ENCODE assay signal across 16 cellular contexts in the genomic region with DNA sequence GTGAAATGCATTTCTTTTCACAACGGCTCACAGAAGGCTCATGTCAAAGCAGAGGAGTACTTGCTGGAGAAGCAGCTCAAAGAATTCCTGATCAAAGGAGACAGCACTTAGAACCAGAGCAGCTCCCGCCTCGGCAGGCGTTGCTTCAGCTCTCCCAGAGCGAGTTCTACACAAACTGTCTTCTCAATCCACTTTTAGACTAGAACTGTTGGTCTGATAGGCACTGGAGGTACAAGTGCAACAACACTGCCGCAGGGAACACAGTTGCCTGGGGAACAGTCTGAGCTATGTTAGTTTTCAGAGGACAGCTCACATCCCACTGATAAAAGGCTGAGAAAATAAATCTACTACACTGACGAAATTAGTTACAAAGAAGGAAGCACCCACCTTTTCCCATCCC. TPM values are rescaled to one million over a fixed set of nuclear protein-coding genes. Genes with fewer than 3 reads are reported as not detected.
DNase-seq lines count a peak whose midpoint lies in the region; ATAC-seq, FAIRE-seq and TF ChIP-seq lines count a peak whose summit lies in the region.
"Had no signal": no experiment of that assay in that cellular context is flagged by ENCODE, and none has a peak within 500 bp of the region (broad histone marks: within the 10 kb centered on the region; RNA-seq: fewer than 3 reads in every experiment).

No MANE protein-coding gene starts in this region.

- no peak overlapping the region for H4K91ac ChIP-seq in IMR-90 (ENCODE audit: insufficient read depth, low read depth, low read length)
- H4K91ac ChIP-seq in H1 (replicated peaks; ENCODE audit: insufficient read length, low read length) = no peak overlapping the region

- H3K79me1 ChIP-seq in IMR-90 (ENCODE audit: low read depth in 1 of 2, low read length in 2 of 2) (peaks cover 25 to 71% of the 10 kb centered on the region in 2 experiments), H1 (ENCODE audit: low read depth, low read length) (no peaks in the 10 kb centered on the region)

- H4K20me1 ChIP-seq in IMR-90 (ENCODE audit: insufficient read depth, low read length) = peaks cover 13% of the 10 kb centered on the region; the same call in 1 of the 2 replicates
- no peaks in the 10 kb centered on the region for H4K20me1 ChIP-seq in H1 (replicated peaks in 1 of 2; ENCODE audit: control insufficient read depth in 1 of 2, insufficient read depth in 2 of 2, low read length in 2 of 2)

- dilution Hi-C loops in IMR-90 (cut with HindIII; ENCODE audit: low sequenced_read_pairs, unreplicated experiment) = no loop called here

- H4K5ac ChIP-seq in IMR-90 (ENCODE audit: low read depth, low read length) = no peak overlapping the region
- H4K5ac ChIP-seq in H1 (ENCODE audit: insufficient read length, low read depth, low read length) = no peak overlapping the region

- no peak for FAIRE-seq in H1 (lab: Jason Lieb, UNC)
- no peak for FAIRE-seq in D721Med (lab: Jason Lieb, UNC)

- H2AFZ ChIP-seq in IMR-90 (replicated peaks; ENCODE audit: low read length, poor library complexity) (no peak overlapping the region), H1 (ENCODE audit: low read length) (no peak overlapping the region)

- peaks cover 13% of the 10 kb centered on the region for H3K9me1 ChIP-seq in IMR-90 (ENCODE audit: insufficient read depth, low read length)

- ATAC-seq in IMR-90 (ENCODE audit: low read depth) = peak; percentile 24; the same call in 1 of the 2 replicates

- H3K4ac ChIP-seq in IMR-90 (ENCODE audit: low read depth, low read length) = 0 out of 2 replicates have a peak overlapping the region, but pooled peaks have one; percentile 11
- H3K4ac ChIP-seq in H1 (replicated peaks; ENCODE audit: insufficient read length, low read depth, low read length) = no peak overlapping the region

- CTCF ChIA-PET in IMR-90 (lab: Yijun Ruan, JAX) (interaction anchor here (1.2 kb wide), 1 partner anchor 9 kb away, joined by 7 read pairs; no protein-coding TSS in a partner anchor), H1 (lab: Charles Lee; ENCODE audit: partially characterized antibody) (no interaction called here)

- POLR2A ChIA-PET in IMR-90 (lab: Charles Lee; ENCODE audit: unreplicated experiment) (no interaction called here), H1 (lab: Charles Lee; ENCODE audit: partially characterized antibody) (interaction anchor here (0.7 to 1.0 kb wide), 2 partner anchors 12 to 38 kb away, joined by 3 to 4 read pairs; no protein-coding TSS in a partner anchor)

- no peak overlapping the region for H2AK9ac ChIP-seq in IMR-90 (replicated peaks; ENCODE audit: low read depth, low read length, poor library complexity)

- in situ Hi-C loops in IMR-90 (cut with MboI; ENCODE audit: low sequenced_read_pairs) = no loop called here

- no peak overlapping the region for H2BK15ac ChIP-seq in IMR-90 (ENCODE audit: low read depth, low read length)
- H2BK15ac ChIP-seq in H1 (ENCODE audit: low read length) = no peak overlapping the region

- H3K56ac ChIP-seq in IMR-90 (ENCODE audit: extremely low read depth, insufficient read depth, low read length) (no peak overlapping the region), H1 (replicated peaks; ENCODE audit: insufficient read length, low read depth, low read length) (no peak overlapping the region)

- H3K4me2 ChIP-seq in IMR-90 (ENCODE audit: low read depth, low read length) (no peak overlapping the region), H1 (ENCODE audit: insufficient read depth in 1 of 2, low read depth in 2 of 2, low read length in 2 of 2) (no peak overlapping the region)

- H4K8ac ChIP-seq in IMR-90 (ENCODE audit: low read depth in 2 of 2, low read length in 2 of 2) = peak overlapping the region in 1 of 2 experiments; percentile 2; a peak in 1 of 4 replicates
- 0 out of 2 replicates have a peak overlapping the region, but pooled peaks have one; percentile 53 for H4K8ac ChIP-seq in H1 (ENCODE audit: extremely low read depth, insufficient read depth, low read length)

- intact Hi-C loops in IMR-90 (cut with micrococcal nuclease) (no loop called here), thyroid gland (cut with DNase I) (no loop called here)

- H3K27me3 ChIP-seq in IMR-90 (ENCODE audit: control insufficient read depth, insufficient read depth, low read length) (no peaks in the 10 kb centered on the region), H1 (replicated peaks in 1 of 4; ENCODE audit: control insufficient read depth in 3 of 4, extremely low read depth in 1 of 4, insufficient read depth in 3 of 4, low read length in 3 of 4) (no peaks in the 10 kb centered on the region), right atrium auricular region (no peaks in the 10 kb centered on the region), thyroid gland (no peaks in the 10 kb centered on the region), tibial nerve (no peaks in the 10 kb centered on the region)
- H3K27me3 ChIP-seq: SJCRH30 had no signal

- DNase-seq in IMR-90 (no peak), H1 (ENCODE audit: low read depth in 1 of 2, low spot score in 2 of 2) (no peak), right atrium auricular region (ENCODE audit: low spot score) (no peak), thyroid gland (peak; percentile 36 to 42), NOMO-1 treated with dmso at 0.1 percent for 144 hours (lab: John Stamatoyannopoulos, UW; ENCODE audit: unreplicated experiment) (no peak), tibial nerve (ENCODE audit: low spot score in 2 of 2) (no peak), D721Med (ENCODE audit: insufficient read length, low spot score) (no peak)
- DNase-seq: Calu3; CD4-positive, alpha-beta T cell; DMS79 treated with DMSO at 0.1 percent for 48 hours; HCEC 1CT; KG1; NCI-H1417 treated with DMSO at 0.1 percent for 48 hours; NCI-H1930; NCI-H446; SJCRH30 had no signal

- H3K27ac ChIP-seq in IMR-90 (ENCODE audit: insufficient read depth, low read length) = no peak overlapping the region
- H3K27ac ChIP-seq in H1 (ENCODE audit: low read depth, low read length) = no peak overlapping the region
- peak overlapping the region; percentile 20 to 68 for H3K27ac ChIP-seq in right atrium auricular region
- peak overlapping the region in 1 of 3 donors; percentile 12 for H3K27ac ChIP-seq in thyroid gland
- H3K27ac ChIP-seq in tibial nerve = no peak overlapping the region
- H3K27ac ChIP-seq: SJCRH30 had no signal

- H3K36me3 ChIP-seq in IMR-90 (ENCODE audit: control insufficient read depth, insufficient read depth, low read length) (no peaks in the 10 kb centered on the region), H1 (ENCODE audit: control insufficient read depth in 2 of 4, insufficient read depth in 4 of 4, low read length in 3 of 4) (no peaks in the 10 kb centered on the region), right atrium auricular region (no peaks in the 10 kb centered on the region), thyroid gland (no peaks in the 10 kb centered on the region), tibial nerve (no peaks in the 10 kb centered on the region)
- H3K36me3 ChIP-seq: SJCRH30 had no signal

- no peak overlapping the region for H2BK20ac ChIP-seq in IMR-90 (ENCODE audit: low read depth, low read length)
- no peak overlapping the region for H2BK20ac ChIP-seq in H1 (ENCODE audit: low read length)

- H3K79me2 ChIP-seq in H1 (ENCODE audit: control insufficient read depth in 1 of 2, insufficient read depth in 2 of 2, low read length in 2 of 2) = no peaks in the 10 kb centered on the region; a peak in 1 of 4 replicates

- TF ChIP-seq RAD21 in IMR-90 (IDR thresholded peaks at IDR 0.05; ENCODE audit: low read length) = no peak
- TF ChIP-seq RAD21 in H1 (IDR thresholded peaks at IDR 0.05 in 1 of 2, conservative IDR thresholded peaks at IDR 0.05 in 1 of 2; ENCODE audit: low read depth in 2 of 2, low read length in 2 of 2) = no peak

- H3K18ac ChIP-seq in IMR-90 (ENCODE audit: low read depth, low read length) (no peak overlapping the region), H1 (ENCODE audit: extremely low read depth, low read length) (no peak overlapping the region)

- H3K23ac ChIP-seq in IMR-90 (ENCODE audit: low read depth, low read length) (no peak overlapping the region), H1 (ENCODE audit: insufficient read length) (no peak overlapping the region)

- H2AK5ac ChIP-seq in IMR-90 (ENCODE audit: low read depth, low read length) = no peak overlapping the region
- H2AK5ac ChIP-seq in H1 (ENCODE audit: low read depth, low read length) = no peak overlapping the region

- H3K14ac ChIP-seq in IMR-90 (replicated peaks; ENCODE audit: low read depth, low read length) (no peak overlapping the region; the same call in 1 of the 2 replicates), H1 (ENCODE audit: insufficient read length) (no peak overlapping the region)

- TF ChIP-seq POLR2A in IMR-90 (IDR thresholded peaks at IDR 0.05; ENCODE audit: low read depth, low read length) (no peak), H1 (IDR thresholded peaks at IDR 0.05; ENCODE audit: control extremely low read depth in 1 of 2, low read depth in 2 of 2, low read length in 2 of 2) (no peak), thyroid gland (IDR thresholded peaks at IDR 0.05) (no peak), tibial nerve (IDR thresholded peaks at IDR 0.05) (no peak)

- H2BK120ac ChIP-seq in IMR-90 (ENCODE audit: low read depth, low read length) (no peak overlapping the region), H1 (replicated peaks; ENCODE audit: low read depth, low read length) (no peak overlapping the region)

- TF ChIP-seq EP300 in H1 (IDR thresholded peaks at IDR 0.05; ENCODE audit: borderline replicate concordance in 1 of 2, low read depth in 2 of 2, low read length in 2 of 2) (no peak), tibial nerve (IDR thresholded peaks at IDR 0.05) (no peak)

- no peak overlapping the region for H2BK12ac ChIP-seq in H1 (ENCODE audit: low read depth, low read length)

- H2BK5ac ChIP-seq in IMR-90 (ENCODE audit: low read depth, low read length, poor library complexity, severe bottlenecking) (no peak overlapping the region), H1 (ENCODE audit: low read depth, low read length) (no peak overlapping the region)

- TF ChIP-seq CTCF in IMR-90 (conservative IDR thresholded peaks at IDR 0.05; ENCODE audit: low read depth, low read length) (no peak), H1 (IDR thresholded peaks at IDR 0.05; ENCODE audit: control extremely low read depth in 1 of 3, insufficient read depth in 1 of 3, low read depth in 1 of 3, low read length in 3 of 3) (no peak), right atrium auricular region (IDR thresholded peaks at IDR 0.05) (no peak), thyroid gland (IDR thresholded peaks at IDR 0.05) (no peak), tibial nerve (IDR thresholded peaks at IDR 0.05) (no peak), D721Med (IDR thresholded peaks at IDR 0.05; ENCODE audit: insufficient read depth, missing control alignments) (no peak)

- H3K4me3 ChIP-seq in IMR-90 (ENCODE audit: insufficient read depth, low read depth, low read length) = no peak overlapping the region
- H3K4me3 ChIP-seq in H1 (ENCODE audit: extremely low read depth in 1 of 4, insufficient read depth in 2 of 4, low read depth in 3 of 4, low read length in 4 of 4) = no peak overlapping the region
- no peak overlapping the region for H3K4me3 ChIP-seq in right atrium auricular region
- no peak overlapping the region for H3K4me3 ChIP-seq in thyroid gland (replicated peaks in 1 of 3)
- H3K4me3 ChIP-seq in tibial nerve = no peak overlapping the region
- H3K4me3 ChIP-seq: SJCRH30 had no signal

- no peaks in the 10 kb centered on the region for H3K9me3 ChIP-seq in IMR-90 (ENCODE audit: control insufficient read depth, insufficient read depth, low read length)
- H3K9me3 ChIP-seq in H1 (ENCODE audit: insufficient read depth in 2 of 2, low read depth in 1 of 2, low read length in 1 of 2) = no peaks in the 10 kb centered on the region
- H3K9me3 ChIP-seq in right atrium auricular region = no peaks in the 10 kb centered on the region
- H3K9me3 ChIP-seq in thyroid gland = no peaks in the 10 kb centered on the region
- H3K9me3 ChIP-seq in tibial nerve = no peaks in the 10 kb centered on the region
- H3K9me3 ChIP-seq: SJCRH30 had no signal

- no TSS peak for BruUV-seq in IMR-90 (replicated peaks; lab: Mats Ljungman, UMichigan)

- no CpG with 5 or more reads among the region's 7 CpGs for WGBS in IMR-90 (ENCODE audit: extremely low coverage in 2 of 2, insufficient read length in 1 of 2), 2 experiments
- 95% methylated on average over 7 of the region's 7 CpGs; no CpG with 5 or more reads in 1 of the 2 experiments for WGBS in H1 (ENCODE audit: extremely low coverage in 1 of 2, insufficient coverage in 1 of 2, insufficient read length in 1 of 2, insufficient replicate concordance in 2 of 2, low coverage in 1 of 2, low lambda C conversion rate in 2 of 2, missing lambda C conversion rate in 1 of 2), 2 experiments
- 65 to 75% methylated on average over 7 of the region's 7 CpGs for WGBS in thyroid gland, 2 donors
- WGBS in tibial nerve, 2 donors = 77 to 83% methylated on average over 7 of the region's 7 CpGs

- no peak overlapping the region for H3K9ac ChIP-seq in IMR-90 (ENCODE audit: low read depth, low read length)
- H3K9ac ChIP-seq in H1 (replicated peaks in 1 of 4; ENCODE audit: extremely low read depth in 1 of 4, low read depth in 3 of 4, low read length in 3 of 4) = no peak overlapping the region

- no peaks in the 10 kb centered on the region for H3K23me2 ChIP-seq in H1 (ENCODE audit: low read depth, low read length)

- peaks cover 3% of the 10 kb centered on the region; the same call in 1 of the 2 replicates for H3K4me1 ChIP-seq in IMR-90 (ENCODE audit: control insufficient read depth, insufficient read depth, low read length)
- peaks cover 0 to 2% (median 0%) of the 10 kb centered on the region in 4 experiments; a peak in 2 of 7 replicates for H3K4me1 ChIP-seq in H1 (replicated peaks in 1 of 4; ENCODE audit: control insufficient read depth in 3 of 4, insufficient read depth in 4 of 4, low read length in 3 of 4)
- peaks cover 0 to 51% of the 10 kb centered on the region in 2 donors for H3K4me1 ChIP-seq in right atrium auricular region
- H3K4me1 ChIP-seq in thyroid gland = peaks cover 8 to 30% of the 10 kb centered on the region in 2 donors
- H3K4me1 ChIP-seq in tibial nerve = peaks cover 0 to 27% (median 6%) of the 10 kb centered on the region in 4 donors

RNA-seq across cellular contexts. Expression of a gene that starts 35.4 kb away (rescaled TPM):
- 14.2 TPM in 2 replicates for total RNA-seq in IMR-90 (2012; rRNA removed)
- polyA plus RNA-seq in IMR-90 (2012; rRNA removed) = 34.5 and 34.8 TPM in 2 replicates
- 13.5 and 24.2 TPM in 2 replicates for polyA plus RNA-seq in IMR-90 (2012; cell fraction: cytosol; rRNA removed)
- polyA plus RNA-seq in IMR-90 (2012; cell fraction: nucleus; rRNA removed; ENCODE audit: low replicate concordance) = 74.6 and 95.8 TPM in 2 replicates
- 9.7 and 11.9 TPM in 2 replicates for total RNA-seq in H1 (2021; fragmentation: NEBNext Ultra II Directional; extraction: Animal tissue kit (Norgen Biotek cat#: 25700))
- polyA plus RNA-seq in H1 (2011; rRNA removed) = 10.3 and 15.4 TPM in 2 replicates
- 9.3 TPM for polyA plus RNA-seq in H1 (2011; cell fraction: cytosol; rRNA removed)
- 24.2 TPM for polyA plus RNA-seq in H1 (2011; cell fraction: nucleus; rRNA removed)
- polyA plus RNA-seq in H1 (2012, experiment 1 of 2) = 7.1 to 10.0 TPM (median 9.3 TPM) in 4 replicates
- 3.8 TPM for polyA plus RNA-seq in H1 (2012, experiment 2 of 2)
- 8.0 TPM for polyA plus RNA-seq in H1 (2013, experiment 1 of 2)
- polyA plus RNA-seq in H1 (2013, experiment 2 of 2) = 9.2 TPM
- 5.1 and 10.3 TPM in 2 replicates for polyA minus RNA-seq in H1 (2011; rRNA and poly(A)+ RNA removed)
- polyA minus RNA-seq in H1 (2011; cell fraction: cytosol; rRNA and poly(A)+ RNA removed) = 9.4 TPM
- 11.6 TPM for polyA minus RNA-seq in H1 (2011; cell fraction: nucleus; rRNA and poly(A)+ RNA removed)
- total RNA-seq in right atrium auricular region = 10 to 100 TPM; 27.2 to 34.0 TPM
- 10 to 100 TPM; 41.0 to 75.5 (median 56.7) TPM for total RNA-seq in thyroid gland
- 10 to 100 TPM; 49.2 to 61.2 (median 53.2) TPM for total RNA-seq in tibial nerve

Comparison
In these comparisons a context has a peak if more than half of its experiments do, and no peak if none do; other contexts are left out.
1. DNase-seq: peak in thyroid gland (2 of 2); none in IMR-90 (single experiment), H1 (0 of 2), right atrium auricular region (single experiment), NOMO-1 treated with dmso at 0.1 percent for 144 hours (single experiment), tibial nerve (0 of 2) and D721Med (single experiment).
2. H3K27ac ChIP-seq: peak in right atrium auricular region (2 of 2); none in IMR-90 (single experiment), H1 (single experiment) and tibial nerve (0 of 4).